In the genomic region with DNA sequence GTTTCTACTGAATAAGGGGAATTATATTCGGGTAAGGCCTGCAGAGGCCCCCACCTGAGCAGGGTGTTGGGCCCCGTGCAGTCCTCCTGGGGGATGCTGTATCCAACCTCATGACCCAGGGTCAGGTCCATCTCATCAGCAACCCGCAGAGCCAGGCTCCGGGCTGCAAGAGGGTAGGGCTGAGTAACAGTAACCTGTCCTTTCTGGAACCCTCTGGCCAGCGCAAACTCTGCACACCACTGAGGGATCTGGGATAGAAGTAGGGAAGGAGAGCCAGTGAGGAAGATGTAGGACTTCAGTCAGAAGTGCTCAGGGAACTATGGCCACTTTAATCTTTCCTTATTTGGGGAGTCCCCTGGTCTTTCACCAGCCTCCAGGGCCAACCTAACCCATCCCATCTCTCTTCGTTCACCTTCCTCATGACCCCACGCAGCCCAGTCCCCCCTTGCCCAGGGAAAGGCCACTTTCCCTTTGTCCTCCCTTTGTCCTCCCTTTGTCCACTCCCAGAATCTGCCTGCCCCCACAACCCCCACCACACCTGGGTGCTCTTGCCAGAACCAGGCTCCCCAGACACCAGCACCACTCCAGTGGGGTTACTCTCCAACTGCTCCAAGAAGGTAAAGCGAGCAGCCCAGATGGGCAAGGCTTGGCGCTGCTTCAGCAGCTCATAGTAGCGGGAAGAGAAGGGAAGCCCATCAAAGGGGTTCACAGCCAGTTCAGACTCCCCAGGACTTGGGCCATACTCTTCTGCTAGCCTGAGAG, we compare ENCODE assay signal across 20 cellular contexts. TPM values are rescaled to one million over a fixed set of nuclear protein-coding genes. Genes with fewer than 3 reads are reported as not detected.
DNase-seq lines count a peak whose midpoint lies in the region; FAIRE-seq and TF ChIP-seq lines count a peak whose summit lies in the region.
"Had no signal": no experiment of that assay in that cellular context is flagged by ENCODE, and none has a peak within 500 bp of the region (broad histone marks: within the 10 kb centered on the region; RNA-seq: fewer than 3 reads in every experiment).

No MANE protein-coding gene starts in this region.

- H3K14ac ChIP-seq in H1 (ENCODE audit: insufficient read length): no peak overlapping the region

- POLR2A ChIA-PET in H1 (lab: Charles Lee; ENCODE audit: partially characterized antibody): interaction anchor here (1.3 kb wide), 1 partner anchor 42 kb away, joined by 5 read pairs; a partner anchor contains a TSS
- POLR2A ChIA-PET in GM10248 (lab: Yijun Ruan, JAX): no interaction called here

- no peak overlapping the region for H3K27ac ChIP-seq in right atrium auricular region
- H3K27ac ChIP-seq in H1 (ENCODE audit: low read depth, low read length): no peak overlapping the region
- H3K27ac ChIP-seq: A549 had no signal

- H2BK15ac ChIP-seq in H1 (ENCODE audit: low read length): 0 out of 2 replicates have a peak overlapping the region, but pooled peaks have one; percentile 88

- DNase-seq in cardiac septum (ENCODE audit: low spot score): peak; percentile 61
- no peak for DNase-seq in right atrium auricular region (ENCODE audit: low spot score)
- DNase-seq in H1 (ENCODE audit: low read depth in 1 of 2, low spot score in 2 of 2): no peak
- no peak for DNase-seq in NCI-H1092 treated with DMSO at 0.1 percent for 48 hours (lab: John Stamatoyannopoulos, UW)
- DNase-seq in mucosa of gallbladder (ENCODE audit: low spot score): no peak
- no peak for DNase-seq in GM10248 (ENCODE audit: extremely low spot score)
- DNase-seq in AG08395 (ENCODE audit: low spot score): no peak
- DNase-seq: AML-193; CD4-positive, CD25-positive, alpha-beta regulatory T cell; DMS53; NCI-H1092; NCI-H187; NCI-H446; PC-3 had no signal

- H3K36me3 ChIP-seq in right atrium auricular region: peaks cover 22% of the 10 kb centered on the region
- peaks cover 5 to 18% (median 13%) of the 10 kb centered on the region in 4 experiments; a peak in 6 of 8 replicates for H3K36me3 ChIP-seq in H1 (ENCODE audit: control insufficient read depth in 2 of 4, insufficient read depth in 4 of 4, low read length in 3 of 4)
- H3K36me3 ChIP-seq in mucosa of stomach (ENCODE audit: control insufficient read depth, insufficient read depth, low read length): peaks cover 16% of the 10 kb centered on the region

- CTCF ChIA-PET in H1 (lab: Charles Lee; ENCODE audit: partially characterized antibody) (interaction anchor here (1.2 kb wide), 3 partner anchors 16 to 61 kb away, joined by 3 to 4 read pairs (median 3); no protein-coding TSS in a partner anchor), GM10248 (lab: Yijun Ruan, JAX) (interaction anchor here (1.1 to 1.9 kb wide), 2 partner anchors 13 to 16 kb away, joined by 3 to 8 read pairs; no protein-coding TSS in a partner anchor)

- intact Hi-C loops in cardiac septum (cut with DNase I): loop anchor here (5.0 to 10.0 kb wide), 2 partner anchors 62 to 130 kb away; a partner anchor contains a TSS

- peaks cover 8% of the 10 kb centered on the region for H3K79me1 ChIP-seq in H1 (ENCODE audit: low read depth, low read length)

- no peak overlapping the region for H2BK120ac ChIP-seq in H1 (replicated peaks; ENCODE audit: low read depth, low read length)

- H4K20me1 ChIP-seq in H1 (replicated peaks in 1 of 2; ENCODE audit: control insufficient read depth in 1 of 2, insufficient read depth in 2 of 2, low read length in 2 of 2): peaks cover 0 to 3% of the 10 kb centered on the region in 2 experiments

- H3K4me1 ChIP-seq in right atrium auricular region (peaks cover 0 to 15% of the 10 kb centered on the region in 2 donors), H1 (replicated peaks in 1 of 4; ENCODE audit: control insufficient read depth in 3 of 4, insufficient read depth in 4 of 4, low read length in 3 of 4) (peaks cover 0 to 7% (median under 1%) of the 10 kb centered on the region in 4 experiments; a peak in 2 of 7 replicates), mucosa of stomach (ENCODE audit: control insufficient read depth, insufficient read depth, low read length) (peaks cover 20% of the 10 kb centered on the region)

- H4K91ac ChIP-seq in H1 (replicated peaks; ENCODE audit: insufficient read length, low read length): no peak overlapping the region

- no peak overlapping the region for H3K4me2 ChIP-seq in H1 (ENCODE audit: insufficient read depth in 1 of 2, low read depth in 2 of 2, low read length in 2 of 2)
- H3K4me2 ChIP-seq: A549 had no signal

- H3K4me3 ChIP-seq in right atrium auricular region: no peak overlapping the region
- H3K4me3 ChIP-seq in H1 (ENCODE audit: extremely low read depth in 1 of 4, insufficient read depth in 2 of 4, low read depth in 3 of 4, low read length in 4 of 4): no peak overlapping the region
- H3K4me3 ChIP-seq in mucosa of stomach (ENCODE audit: low read length): no peak overlapping the region
- H3K4me3 ChIP-seq: A549 had no signal

- TF ChIP-seq CTCF in right atrium auricular region (IDR thresholded peaks at IDR 0.05): no peak
- TF ChIP-seq CTCF in H1 (IDR thresholded peaks at IDR 0.05; ENCODE audit: control extremely low read depth in 1 of 3, insufficient read depth in 1 of 3, low read depth in 1 of 3, low read length in 3 of 3): no peak
- TF ChIP-seq CTCF in GM10248 (IDR thresholded peaks at IDR 0.05; ENCODE audit: control extremely low read depth, extremely low read depth, low read depth, missing control alignments): no peak

- no peak overlapping the region for H2AFZ ChIP-seq in H1 (ENCODE audit: low read length)

- H2AK5ac ChIP-seq in H1 (ENCODE audit: low read depth, low read length): no peak overlapping the region

- H3K9me3 ChIP-seq in right atrium auricular region (no peaks in the 10 kb centered on the region), H1 (ENCODE audit: insufficient read depth in 2 of 2, low read depth in 1 of 2, low read length in 1 of 2) (no peaks in the 10 kb centered on the region), mucosa of stomach (ENCODE audit: control insufficient read depth, low read length) (no peaks in the 10 kb centered on the region)
- H3K9me3 ChIP-seq: A549 had no signal

- TF ChIP-seq RAD21 in H1 (IDR thresholded peaks at IDR 0.05 in 1 of 2, conservative IDR thresholded peaks at IDR 0.05 in 1 of 2; ENCODE audit: low read depth in 2 of 2, low read length in 2 of 2): no peak

- H4K8ac ChIP-seq in H1 (ENCODE audit: extremely low read depth, insufficient read depth, low read length): 0 out of 2 replicates have a peak overlapping the region, but pooled peaks have one; percentile 31

- 79% methylated on average over 10 of the region's 10 CpGs; no CpG with 5 or more reads in 1 of the 2 experiments for WGBS in H1 (ENCODE audit: extremely low coverage in 1 of 2, insufficient coverage in 1 of 2, insufficient read length in 1 of 2, insufficient replicate concordance in 2 of 2, low coverage in 1 of 2, low lambda C conversion rate in 2 of 2, missing lambda C conversion rate in 1 of 2), 2 experiments

- H3K9ac ChIP-seq in H1 (replicated peaks in 1 of 4; ENCODE audit: extremely low read depth in 1 of 4, low read depth in 3 of 4, low read length in 3 of 4): no peak overlapping the region
- peak overlapping the region; percentile 51 for H3K9ac ChIP-seq in mucosa of stomach (ENCODE audit: low read length)

- no peak overlapping the region for H3K56ac ChIP-seq in H1 (replicated peaks; ENCODE audit: insufficient read length, low read depth, low read length)

- no peak for FAIRE-seq in H1 (lab: Jason Lieb, UNC)
- FAIRE-seq: A549, GM12891, HTR-8/SVneo had no signal

- no peak overlapping the region for H2BK12ac ChIP-seq in H1 (ENCODE audit: low read depth, low read length)

- no peak overlapping the region for H4K5ac ChIP-seq in H1 (ENCODE audit: insufficient read length, low read depth, low read length)

- H3K27me3 ChIP-seq in right atrium auricular region (no peaks in the 10 kb centered on the region), H1 (replicated peaks in 1 of 4; ENCODE audit: control insufficient read depth in 3 of 4, extremely low read depth in 1 of 4, insufficient read depth in 3 of 4, low read length in 3 of 4) (peaks cover 0 to 13% (median 6%) of the 10 kb centered on the region in 4 experiments; a peak in 5 of 7 replicates), mucosa of stomach (ENCODE audit: control insufficient read depth, insufficient read depth, low read length) (no peaks in the 10 kb centered on the region)

- H3K18ac ChIP-seq in H1 (ENCODE audit: extremely low read depth, low read length): no peak overlapping the region

- no peak overlapping the region for H3K4ac ChIP-seq in H1 (replicated peaks; ENCODE audit: insufficient read length, low read depth, low read length)

- no peak for TF ChIP-seq EP300 in H1 (IDR thresholded peaks at IDR 0.05; ENCODE audit: borderline replicate concordance in 1 of 2, low read depth in 2 of 2, low read length in 2 of 2)

- no peak overlapping the region for H2BK5ac ChIP-seq in H1 (ENCODE audit: low read depth, low read length)

- H3K23ac ChIP-seq in H1 (ENCODE audit: insufficient read length): no peak overlapping the region

- peaks cover 0 to 18% of the 10 kb centered on the region in 2 experiments; a peak in 2 of 4 replicates for H3K79me2 ChIP-seq in H1 (ENCODE audit: control insufficient read depth in 1 of 2, insufficient read depth in 2 of 2, low read length in 2 of 2)

- TF ChIP-seq POLR2A in H1 (IDR thresholded peaks at IDR 0.05; ENCODE audit: control extremely low read depth in 1 of 2, low read depth in 2 of 2, low read length in 2 of 2): no peak

- H2BK20ac ChIP-seq in H1 (ENCODE audit: low read length): no peak overlapping the region

- peaks cover 4% of the 10 kb centered on the region; the same call in 1 of the 2 replicates for H3K23me2 ChIP-seq in H1 (ENCODE audit: low read depth, low read length)

RNA-seq across cellular contexts. Expression of a gene that starts 0.9 kb away (rescaled TPM):
- total RNA-seq in cardiac septum: not detected
- total RNA-seq in right atrium auricular region: not detected
- total RNA-seq in H1 (2021; fragmentation: NEBNext Ultra II Directional; extraction: Animal tissue kit (Norgen Biotek cat#: 25700)): 0.57 and 0.76 TPM in 2 replicates
- 1.1 TPM in 2 replicates for polyA plus RNA-seq in H1 (2011; rRNA removed)
- 1.4 TPM for polyA plus RNA-seq in H1 (2011; cell fraction: cytosol; rRNA removed)
- 9.0 TPM for polyA plus RNA-seq in H1 (2011; cell fraction: nucleus; rRNA removed)
- 0.51 to 1.4 TPM (median 0.73 TPM) in 4 replicates for polyA plus RNA-seq in H1 (2012, experiment 1 of 2)
- polyA plus RNA-seq in H1 (2012, experiment 2 of 2): 0.47 TPM
- 0.85 TPM for polyA plus RNA-seq in H1 (2013, experiment 1 of 2)
- polyA plus RNA-seq in H1 (2013, experiment 2 of 2): 0.35 TPM
- 0.44 and 1.1 TPM in 2 replicates for polyA minus RNA-seq in H1 (2011; rRNA and poly(A)+ RNA removed)
- not detected for polyA minus RNA-seq in H1 (2011; cell fraction: cytosol; rRNA and poly(A)+ RNA removed)
- 2.1 TPM for polyA minus RNA-seq in H1 (2011; cell fraction: nucleus; rRNA and poly(A)+ RNA removed)
- total RNA-seq in mucosa of gallbladder: 0.43 TPM
- total RNA-seq: M059J, Right ventricle myocardium inferior had no signal
- polyA plus RNA-seq: CD4-positive, CD25-positive, alpha-beta regulatory T cell had no signal

RNA-seq across cellular contexts. Expression of a gene that starts 4.4 kb away (rescaled TPM):
- total RNA-seq in cardiac septum (50.0 TPM), right atrium auricular region (10 to 100 TPM; 55.2 to 80.9 TPM), mucosa of gallbladder (146 TPM)
- total RNA-seq in H1 (2021; fragmentation: NEBNext Ultra II Directional; extraction: Animal tissue kit (Norgen Biotek cat#: 25700)): 82.7 and 83.4 TPM in 2 replicates
- 121 and 162 TPM in 2 replicates for polyA plus RNA-seq in H1 (2011; rRNA removed)
- 134 TPM for polyA plus RNA-seq in H1 (2011; cell fraction: cytosol; rRNA removed)
- polyA plus RNA-seq in H1 (2011; cell fraction: nucleus; rRNA removed): 469 TPM
- 82.2 to 98.1 TPM (median 92.2 TPM) in 4 replicates for polyA plus RNA-seq in H1 (2012, experiment 1 of 2)
- 103 TPM for polyA plus RNA-seq in H1 (2012, experiment 2 of 2)
- 124 TPM for polyA plus RNA-seq in H1 (2013, experiment 1 of 2)
- 130 TPM for polyA plus RNA-seq in H1 (2013, experiment 2 of 2)
- polyA minus RNA-seq in H1 (2011; rRNA and poly(A)+ RNA removed): 63.7 and 83.7 TPM in 2 replicates
- 54.0 TPM for polyA minus RNA-seq in H1 (2011; cell fraction: cytosol; rRNA and poly(A)+ RNA removed)
- 85.4 TPM for polyA minus RNA-seq in H1 (2011; cell fraction: nucleus; rRNA and poly(A)+ RNA removed)

RNA-seq across cellular contexts. Expression of a gene that starts 4.6 kb away (rescaled TPM):
- total RNA-seq in cardiac septum (25.0 TPM), right atrium auricular region (10 to 100 TPM; 16.0 to 27.3 TPM), mucosa of gallbladder (31.0 TPM)
- total RNA-seq in H1 (2021; fragmentation: NEBNext Ultra II Directional; extraction: Animal tissue kit (Norgen Biotek cat#: 25700)): 21.6 and 24.6 TPM in 2 replicates
- 37.6 TPM in 2 replicates for polyA plus RNA-seq in H1 (2011; rRNA removed)
- polyA plus RNA-seq in H1 (2011; cell fraction: cytosol; rRNA removed): 33.9 TPM
- polyA plus RNA-seq in H1 (2011; cell fraction: nucleus; rRNA removed): 41.8 TPM
- 22.7 to 30.7 TPM (median 27.3 TPM) in 4 replicates for polyA plus RNA-seq in H1 (2012, experiment 1 of 2)
- 36.9 TPM for polyA plus RNA-seq in H1 (2012, experiment 2 of 2)
- 19.1 TPM for polyA plus RNA-seq in H1 (2013, experiment 1 of 2)
- 18.5 TPM for polyA plus RNA-seq in H1 (2013, experiment 2 of 2)
- polyA minus RNA-seq in H1 (2011; rRNA and poly(A)+ RNA removed): 27.1 and 32.7 TPM in 2 replicates
- 15.4 TPM for polyA minus RNA-seq in H1 (2011; cell fraction: cytosol; rRNA and poly(A)+ RNA removed)
- 27.5 TPM for polyA minus RNA-seq in H1 (2011; cell fraction: nucleus; rRNA and poly(A)+ RNA removed)

RNA-seq across cellular contexts. Expression of a gene that starts 10.9 kb away (rescaled TPM):
- total RNA-seq in cardiac septum (not detected), right atrium auricular region (not detected), mucosa of gallbladder (0.12 TPM)
- total RNA-seq in H1 (2021; fragmentation: NEBNext Ultra II Directional; extraction: Animal tissue kit (Norgen Biotek cat#: 25700)): 0.15 and 0.17 TPM in 2 replicates
- polyA plus RNA-seq in H1 (2011; rRNA removed): 0.06 and 0.17 TPM in 2 replicates
- polyA plus RNA-seq in H1 (2011; cell fraction: cytosol; rRNA removed): 0.09 TPM
- 0.44 TPM for polyA plus RNA-seq in H1 (2011; cell fraction: nucleus; rRNA removed)
- 0.11 to 0.47 TPM (median 0.28 TPM) in 4 replicates for polyA plus RNA-seq in H1 (2012, experiment 1 of 2)
- polyA plus RNA-seq in H1 (2012, experiment 2 of 2): not detected
- polyA plus RNA-seq in H1 (2013, experiment 1 of 2): 0.06 TPM
- polyA plus RNA-seq in H1 (2013, experiment 2 of 2): 0.06 TPM
- polyA minus RNA-seq in H1 (2011; rRNA and poly(A)+ RNA removed): 0.12 TPM in 1 of 2 replicates, not detected in the other
- not detected for polyA minus RNA-seq in H1 (2011; cell fraction: cytosol; rRNA and poly(A)+ RNA removed)
- 1.1 TPM for polyA minus RNA-seq in H1 (2011; cell fraction: nucleus; rRNA and poly(A)+ RNA removed)
- total RNA-seq: CD4-positive, CD25-positive, alpha-beta regulatory T cell; Right ventricle myocardium inferior had no signal

RNA-seq across cellular contexts. Expression of a gene that starts 17.6 kb away (rescaled TPM):
- total RNA-seq in cardiac septum (11.4 TPM), right atrium auricular region (10 to 100 TPM; 15.2 to 19.0 TPM), mucosa of gallbladder (35.3 TPM)
- total RNA-seq in H1 (2021; fragmentation: NEBNext Ultra II Directional; extraction: Animal tissue kit (Norgen Biotek cat#: 25700)): 10.0 and 13.8 TPM in 2 replicates
- 12.1 and 23.7 TPM in 2 replicates for polyA plus RNA-seq in H1 (2011; rRNA removed)
- 15.4 TPM for polyA plus RNA-seq in H1 (2011; cell fraction: cytosol; rRNA removed)
- polyA plus RNA-seq in H1 (2011; cell fraction: nucleus; rRNA removed): 13.2 TPM
- 9.2 to 15.1 TPM (median 14.9 TPM) in 4 replicates for polyA plus RNA-seq in H1 (2012, experiment 1 of 2)
- 10.1 TPM for polyA plus RNA-seq in H1 (2012, experiment 2 of 2)
- polyA plus RNA-seq in H1 (2013, experiment 1 of 2): 10.7 TPM
- 8.6 TPM for polyA plus RNA-seq in H1 (2013, experiment 2 of 2)
- 17.4 and 23.0 TPM in 2 replicates for polyA minus RNA-seq in H1 (2011; rRNA and poly(A)+ RNA removed)
- polyA minus RNA-seq in H1 (2011; cell fraction: cytosol; rRNA and poly(A)+ RNA removed): 11.3 TPM
- polyA minus RNA-seq in H1 (2011; cell fraction: nucleus; rRNA and poly(A)+ RNA removed): 14.3 TPM
